Comparison of ENCODE assay signal across 20 cellular contexts in genomic region chr1:209116705-209117104, GRCh38.
DNase-seq lines count a peak whose midpoint lies in the region; ATAC-seq, FAIRE-seq and TF ChIP-seq lines count a peak whose summit lies in the region.
"Had no signal": no experiment of that assay in that cellular context is flagged by ENCODE, and none has a peak within 500 bp of the region (broad histone marks: within the 10 kb centered on the region; RNA-seq: fewer than 3 reads in every experiment).

No MANE protein-coding gene starts in this region.

- H3K4me1 Mint-ChIP-seq in activated naive CD4-positive, alpha-beta T cell treated with anti-CD3 and anti-CD28 coated beads for 36 hours (ENCODE audit: low read depth), result no peaks in the 10 kb centered on the region
- H3K4me1 Mint-ChIP-seq: B cell had no signal

- CTCF ChIA-PET in A549 (lab: Yijun Ruan, JAX), result no interaction called here
- CTCF ChIA-PET in IMR-90 (lab: Yijun Ruan, JAX), result no interaction called here
- CTCF ChIA-PET in K562 (lab: Yijun Ruan, JAX; ENCODE audit: low intra/inter-chr PET ratio), result no interaction called here
- CTCF ChIA-PET in activated naive CD4-positive, alpha-beta T cell treated with anti-CD3 and anti-CD28 coated beads for 36 hours (lab: Charles Lee), result no interaction called here

- no peak overlapping the region for H4K91ac ChIP-seq in IMR-90 (ENCODE audit: insufficient read depth, low read depth, low read length)

- H3K79me1 ChIP-seq in IMR-90 (ENCODE audit: low read depth in 1 of 2, low read length in 2 of 2), result no peaks in the 10 kb centered on the region

- in situ Hi-C loops in IMR-90 (cut with MboI; ENCODE audit: low sequenced_read_pairs) (no loop called here), K562 (cut with MboI) (no loop called here)

- intact Hi-C loops in IMR-90 (cut with micrococcal nuclease) (no loop called here), K562 (cut with micrococcal nuclease) (no loop called here), prostate gland (cut with DNase I) (no loop called here)
- intact Hi-C loops in activated naive CD4-positive, alpha-beta T cell treated with anti-CD3 and anti-CD28 coated beads for 36 hours (cut with micrococcal nuclease), result no loop called here

- H3K56ac ChIP-seq in IMR-90 (ENCODE audit: extremely low read depth, insufficient read depth, low read length), result no peak overlapping the region

- H2AK5ac ChIP-seq in IMR-90 (ENCODE audit: low read depth, low read length), result no peak overlapping the region

- H2BK120ac ChIP-seq in IMR-90 (ENCODE audit: low read depth, low read length), result no peak overlapping the region

- H3K9ac ChIP-seq in IMR-90 (ENCODE audit: low read depth, low read length) (no peak overlapping the region), K562 (ENCODE audit: insufficient read depth in 1 of 2, low read depth in 2 of 2, low read length in 2 of 2) (no peak overlapping the region)
- H3K9ac ChIP-seq: BLaER1 treated with 17β-estradiol and CSF1 and Interleukin-3, amounts not matched to agents 10 nM and 100 nM had no signal

- H3K36me3 Mint-ChIP-seq in activated naive CD4-positive, alpha-beta T cell treated with anti-CD3 and anti-CD28 coated beads for 36 hours (ENCODE audit: low read depth), result no peaks in the 10 kb centered on the region
- H3K36me3 Mint-ChIP-seq: CD8-positive, alpha-beta T cell had no signal

- H3K4me3 ChIP-seq in A549, result no peak overlapping the region
- H3K4me3 ChIP-seq in IMR-90 (ENCODE audit: insufficient read depth, low read depth, low read length), result no peak overlapping the region
- no peak overlapping the region for H3K4me3 ChIP-seq in K562
- H3K4me3 ChIP-seq in prostate gland, result no peak overlapping the region
- H3K4me3 ChIP-seq: BLaER1 treated with 17β-estradiol and CSF1 and Interleukin-3, amounts not matched to agents 10 nM and 100 nM had no signal

- H4K20me1 ChIP-seq in IMR-90 (ENCODE audit: insufficient read depth, low read length) (no peaks in the 10 kb centered on the region), K562 (replicated peaks; ENCODE audit: control insufficient read depth, insufficient read depth, low read length) (no peaks in the 10 kb centered on the region)
- H4K20me1 ChIP-seq: BLaER1 treated with 17β-estradiol and CSF1 and Interleukin-3, amounts not matched to agents 10 nM and 100 nM had no signal

- TF ChIP-seq POLR2A in A549 (IDR thresholded peaks at IDR 0.05; ENCODE audit: low read length) (no peak), IMR-90 (IDR thresholded peaks at IDR 0.05; ENCODE audit: low read depth, low read length) (no peak), K562 (conservative IDR thresholded peaks at IDR 0.05) (no peak), prostate gland (IDR thresholded peaks at IDR 0.05) (no peak)

- H4K5ac ChIP-seq in IMR-90 (ENCODE audit: low read depth, low read length), result no peak overlapping the region

- no peak overlapping the region for H2BK20ac ChIP-seq in IMR-90 (ENCODE audit: low read depth, low read length)

- WGBS in A549 (ENCODE audit: missing lambda C conversion rate), result 88% methylated on average over 1 of the region's 1 CpG
- WGBS in IMR-90 (ENCODE audit: extremely low coverage in 2 of 2, insufficient read length in 1 of 2), 2 experiments, result no CpG with 5 or more reads among the region's 1 CpG
- WGBS in K562 (ENCODE audit: insufficient coverage, low coverage, missing lambda C conversion rate), result 5% methylated on average over 1 of the region's 1 CpG
- 98% methylated on average over 1 of the region's 1 CpG for WGBS in prostate gland

- TF ChIP-seq RAD21 in A549 (conservative IDR thresholded peaks at IDR 0.05 in 1 of 2, IDR thresholded peaks at IDR 0.05 in 1 of 2) (no peak), IMR-90 (IDR thresholded peaks at IDR 0.05; ENCODE audit: low read length) (no peak), K562 (CRISPR knock-in tag; conservative IDR thresholded peaks at IDR 0.05 in 1 of 2, IDR thresholded peaks at IDR 0.05 in 1 of 2) (no peak)

- no peaks in the 10 kb centered on the region for H3K36me3 ChIP-seq in IMR-90 (ENCODE audit: control insufficient read depth, insufficient read depth, low read length)
- H3K36me3 ChIP-seq in K562 (ENCODE audit: control insufficient read depth, insufficient read depth, low read length), result no peaks in the 10 kb centered on the region
- no peaks in the 10 kb centered on the region for H3K36me3 ChIP-seq in prostate gland
- H3K36me3 ChIP-seq: BLaER1 treated with 17β-estradiol and CSF1 and Interleukin-3, amounts not matched to agents 10 nM and 100 nM had no signal

- no peaks in the 10 kb centered on the region for H3K4me1 ChIP-seq in A549
- H3K4me1 ChIP-seq in IMR-90 (ENCODE audit: control insufficient read depth, insufficient read depth, low read length), result no peaks in the 10 kb centered on the region
- no peaks in the 10 kb centered on the region for H3K4me1 ChIP-seq in K562 (replicated peaks in 1 of 2; ENCODE audit: control insufficient read depth in 2 of 2, insufficient read depth in 2 of 2, low read length in 2 of 2)
- no peaks in the 10 kb centered on the region for H3K4me1 ChIP-seq in prostate gland (replicated peaks)
- H3K4me1 ChIP-seq: BLaER1 treated with 17β-estradiol and CSF1 and Interleukin-3, amounts not matched to agents 10 nM and 100 nM; Caco-2 had no signal

- H3K18ac ChIP-seq in IMR-90 (ENCODE audit: low read depth, low read length), result no peak overlapping the region

- no peaks in the 10 kb centered on the region for H3K27me3 ChIP-seq in IMR-90 (ENCODE audit: control insufficient read depth, insufficient read depth, low read length)
- H3K27me3 ChIP-seq in K562 (ENCODE audit: control insufficient read depth in 2 of 2, insufficient read depth in 2 of 2, low read length in 2 of 2), result no peaks in the 10 kb centered on the region
- H3K27me3 ChIP-seq in prostate gland (replicated peaks; ENCODE audit: insufficient read depth), result no peaks in the 10 kb centered on the region
- H3K27me3 ChIP-seq: BLaER1 treated with 17β-estradiol and CSF1 and Interleukin-3, amounts not matched to agents 10 nM and 100 nM had no signal

- H3K9me3 ChIP-seq in A549 (no peaks in the 10 kb centered on the region), IMR-90 (ENCODE audit: control insufficient read depth, insufficient read depth, low read length) (0 out of 2 replicates have a peak, but pooled peaks cover 2% of the 10 kb centered on the region), K562 (replicated peaks; ENCODE audit: control insufficient read depth, insufficient read depth, low read depth, low read length) (no peaks in the 10 kb centered on the region), prostate gland (no peaks in the 10 kb centered on the region)
- H3K9me3 ChIP-seq: BLaER1 treated with 17β-estradiol and CSF1 and Interleukin-3, amounts not matched to agents 10 nM and 100 nM; Caco-2 had no signal

- no peak overlapping the region for H4K8ac ChIP-seq in IMR-90 (ENCODE audit: low read depth in 2 of 2, low read length in 2 of 2)

- no peak overlapping the region for H2BK15ac ChIP-seq in IMR-90 (ENCODE audit: low read depth, low read length)

- BruUV-seq in IMR-90 (replicated peaks; lab: Mats Ljungman, UMichigan), result no TSS peak
- no TSS peak for BruUV-seq in K562 (replicated peaks; lab: Mats Ljungman, UMichigan)

- TF ChIP-seq CTCF in A549 (IDR thresholded peaks at IDR 0.05) (no peak), IMR-90 (conservative IDR thresholded peaks at IDR 0.05; ENCODE audit: low read depth, low read length) (no peak), K562 (IDR thresholded peaks at IDR 0.05 in 2 of 3, conservative IDR thresholded peaks at IDR 0.05 in 1 of 3; ENCODE audit: insufficient read depth in 2 of 3, low read depth in 1 of 3, low read length in 3 of 3) (no peak), prostate gland (IDR thresholded peaks at IDR 0.05) (no peak)

- H2AFZ ChIP-seq in IMR-90 (replicated peaks; ENCODE audit: low read length, poor library complexity), result no peak overlapping the region
- H2AFZ ChIP-seq in K562 (ENCODE audit: low read depth, low read length), result no peak overlapping the region

- no peak overlapping the region for H3K4ac ChIP-seq in IMR-90 (ENCODE audit: low read depth, low read length)

- peak; percentile 23 for FAIRE-seq in A549 (lab: Jason Lieb, UNC)
- no peak for FAIRE-seq in K562 (lab: Jason Lieb, UNC)
- FAIRE-seq: A204.1, D721Med, GM12891, GM19239 had no signal

- H3K4me2 ChIP-seq in A549 (no peak overlapping the region), IMR-90 (ENCODE audit: low read depth, low read length) (no peak overlapping the region), K562 (ENCODE audit: insufficient read depth, low read length) (no peak overlapping the region)
- H3K4me2 ChIP-seq: BLaER1 treated with 17β-estradiol and CSF1 and Interleukin-3, amounts not matched to agents 10 nM and 100 nM had no signal

- H3K27ac Mint-ChIP-seq in activated naive CD4-positive, alpha-beta T cell treated with anti-CD3 and anti-CD28 coated beads for 36 hours, result no peak overlapping the region
- H3K27ac Mint-ChIP-seq: B cell; CD4-positive, alpha-beta T cell; CD8-positive, alpha-beta T cell had no signal

- H3K27me3 Mint-ChIP-seq in activated naive CD4-positive, alpha-beta T cell treated with anti-CD3 and anti-CD28 coated beads for 36 hours (ENCODE audit: low read depth), result peaks cover 9% of the 10 kb centered on the region

- POLR2A ChIA-PET in A549 (lab: Yijun Ruan, JAX) (no interaction called here), IMR-90 (lab: Charles Lee; ENCODE audit: unreplicated experiment) (no interaction called here), K562 (lab: Yijun Ruan, JAX) (no interaction called here)

- no peaks in the 10 kb centered on the region for H3K9me1 ChIP-seq in IMR-90 (ENCODE audit: insufficient read depth, low read length)
- no peaks in the 10 kb centered on the region for H3K9me1 ChIP-seq in K562 (ENCODE audit: control insufficient read depth, insufficient read depth, low read length)

- no peak overlapping the region for H3K23ac ChIP-seq in IMR-90 (ENCODE audit: low read depth, low read length)

- DNase-seq in A549 (ENCODE audit: low read depth in 1 of 2, low spot score in 1 of 2), result no peak
- DNase-seq in IMR-90, result no peak
- no peak for DNase-seq in K562 (ENCODE audit: extremely low read depth in 1 of 4, low spot score in 3 of 4)
- no peak for DNase-seq in activated naive CD4-positive, alpha-beta T cell treated with anti-CD3 and anti-CD28 coated beads for 36 hours
- no peak for DNase-seq in prostate gland (ENCODE audit: low spot score)
- DNase-seq: 8988T; AML-193; Caco-2; Calu3; CD4-positive, alpha-beta T cell; CD8-positive, alpha-beta T cell; DMS79 treated with DMSO at 0.1 percent for 48 hours; GF-D8 had no signal

- no peaks in the 10 kb centered on the region for H3K79me2 ChIP-seq in K562 (ENCODE audit: control insufficient read depth, insufficient read depth, low read length)

- H3K14ac ChIP-seq in IMR-90 (replicated peaks; ENCODE audit: low read depth, low read length), result no peak overlapping the region

- no peak overlapping the region for H3K27ac ChIP-seq in A549
- no peak overlapping the region for H3K27ac ChIP-seq in IMR-90 (ENCODE audit: insufficient read depth, low read length)
- H3K27ac ChIP-seq in K562 (ENCODE audit: extremely low read depth, low read depth, low read length), result no peak overlapping the region
- no peak overlapping the region for H3K27ac ChIP-seq in prostate gland
- H3K27ac ChIP-seq: BLaER1 treated with 17β-estradiol and CSF1 and Interleukin-3, amounts not matched to agents 10 nM and 100 nM; C4-2B had no signal

- dilution Hi-C loops in IMR-90 (cut with HindIII; ENCODE audit: low sequenced_read_pairs, unreplicated experiment), result no loop called here

- no peak overlapping the region for H2AK9ac ChIP-seq in IMR-90 (replicated peaks; ENCODE audit: low read depth, low read length, poor library complexity)

- H3K9me3 Mint-ChIP-seq in activated naive CD4-positive, alpha-beta T cell treated with anti-CD3 and anti-CD28 coated beads for 36 hours, result no peaks in the 10 kb centered on the region

- ATAC-seq in A549 (no peak), IMR-90 (ENCODE audit: low read depth) (no peak), K562 (no peak)
- ATAC-seq: CD8-positive, alpha-beta T cell had no signal

- H3K4me3 Mint-ChIP-seq in activated naive CD4-positive, alpha-beta T cell treated with anti-CD3 and anti-CD28 coated beads for 36 hours, result no peak overlapping the region
- H3K4me3 Mint-ChIP-seq: B cell; CD4-positive, alpha-beta T cell; CD8-positive, alpha-beta T cell had no signal

- H2BK5ac ChIP-seq in IMR-90 (ENCODE audit: low read depth, low read length, poor library complexity, severe bottlenecking), result no peak overlapping the region

- no peak for TF ChIP-seq EP300 in A549 (IDR thresholded peaks at IDR 0.05)
- TF ChIP-seq EP300 in K562 (IDR thresholded peaks at IDR 0.05; ENCODE audit: low read length), result no peak

Comparison
In these comparisons a context has a peak if more than half of its experiments do, and no peak if none do; other contexts are left out.
1. Of the 35 proteins assayed by ChIP-seq in both K562 and A549: peak only in K562: none; only in A549: MAFK; in both: none; in neither: 34.